30 cellular contexts compared by ENCODE assay signal in the genomic region with DNA sequence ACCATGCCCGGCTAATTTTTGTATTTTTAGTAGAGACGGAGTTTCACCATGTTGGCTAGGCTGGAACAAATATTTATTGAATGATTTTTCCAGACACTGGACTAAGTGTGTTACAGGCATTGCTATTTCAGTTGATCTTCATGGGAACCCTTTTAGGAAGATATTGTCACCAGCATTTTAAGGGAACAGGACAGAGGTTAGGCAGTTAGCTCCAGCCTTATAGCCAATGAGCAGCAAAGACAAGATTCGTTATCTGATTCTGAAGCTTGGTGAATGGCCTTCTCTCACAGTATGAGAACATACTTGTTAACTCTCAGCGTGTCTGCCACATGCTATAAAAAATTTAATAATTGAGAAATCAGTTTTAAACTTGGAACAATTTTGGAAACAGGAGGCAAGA.
"Had no signal": no experiment of that assay in that cellular context is flagged by ENCODE, and none has a peak within 500 bp of the region (broad histone marks: within the 10 kb centered on the region; RNA-seq: fewer than 3 reads in every experiment).

No MANE protein-coding gene starts in this region.

- H3K9me3 ChIP-seq: ascending aorta, breast epithelium, colonic mucosa had no signal

- ATAC-seq: activated CD4-positive, alpha-beta T cell treated with anti-CD3 and anti-CD28 coated beads for 36 hours; activated CD8-positive, alpha-beta memory T cell treated with anti-CD3 and anti-CD28 coated beads, Interleukin-2, amount 10 ng/mL, durations not matched to agents 7 days and 5 days; activated CD8-positive, alpha-beta T cell treated with anti-CD3 and anti-CD28 coated beads, Interleukin-2, amount 10 ng/mL, durations not matched to agents 7 days and 5 days; activated naive CD4-positive, alpha-beta T cell treated with anti-CD3 and anti-CD28 coated beads, Interleukin-2, amount 50 U/mL, for 72 hours; activated T-cell treated with anti-CD3 and anti-CD28 coated beads, Interleukin-2, amount 50 U/mL, for 72 hours; esophagus mucosa had no signal

- H3K27me3 ChIP-seq: ascending aorta, breast epithelium, cardiac muscle cell, colonic mucosa had no signal

- H3K36me3 ChIP-seq: ascending aorta, breast epithelium, cardiac muscle cell, colonic mucosa had no signal

- H3K4me1 ChIP-seq: ascending aorta, breast epithelium had no signal

- H3K4me3 ChIP-seq: ascending aorta, breast epithelium, cardiac muscle cell, colonic mucosa had no signal

- FAIRE-seq: endometrium, endothelial cell of umbilical vein, frontal cortex had no signal

- DNase-seq: activated CD4-positive, alpha-beta memory T cell treated with anti-CD3 and anti-CD28 coated beads for 36 hours; activated CD4-positive, alpha-beta T cell treated with anti-CD3 and anti-CD28 coated beads for 36 hours; activated CD4-positive, alpha-beta T cell treated with anti-CD3 and anti-CD28 coated beads, Interleukin-2, amount 10 ng/mL, durations not matched to agents 24 days and 14 days; activated CD4-positive, CD25-positive, alpha-beta regulatory T cell; activated CD4-positive, CD25-positive, alpha-beta regulatory T cell treated with anti-CD3 and anti-CD28 coated beads, Interleukin-2, amount 50 U/mL, for 72 hours; activated CD8-positive, alpha-beta memory T cell treated with anti-CD3 and anti-CD28 coated beads, Interleukin-2, amount 10 ng/mL, durations not matched to agents 7 days and 5 days; activated CD8-positive, alpha-beta memory T cell treated with anti-CD3 and anti-CD28 coated beads, Interleukin-2, amount 50 U/mL, for 4 hours; activated CD8-positive, alpha-beta T cell treated with anti-CD3 and anti-CD28 coated beads, Interleukin-2, amount 10 ng/mL, durations not matched to agents 7 days and 5 days; activated gamma-delta T cell; activated naive CD4-positive, alpha-beta T cell; activated naive CD4-positive, alpha-beta T cell treated with anti-CD3 and anti-CD28 coated beads, Interleukin-2, amount 10 ng/mL, durations not matched to agents 7 days and 5 days; activated naive CD8-positive, alpha-beta T cell treated with anti-CD3 and anti-CD28 coated beads, Interleukin-2, amount 10 ng/mL, durations not matched to agents 7 days and 5 days; activated T-cell treated with anti-CD3 and anti-CD28 coated beads, Interleukin-2, amount 50 U/mL, for 24 hours; activated T-cell treated with anti-CD3 and anti-CD28 coated beads, Interleukin-2, amount 50 U/mL, for 72 hours; central memory CD4-positive, alpha-beta T cell; cerebellar nuclear complex; colonic mucosa; effector CD8-positive, alpha-beta T cell; foreskin fibroblast; head of caudate nucleus; T-helper 2 cell had no signal

- H3K27ac ChIP-seq: ascending aorta, breast epithelium, cardiac muscle cell, colonic mucosa, epithelial cell of prostate had no signal
